In the genomic region with DNA sequence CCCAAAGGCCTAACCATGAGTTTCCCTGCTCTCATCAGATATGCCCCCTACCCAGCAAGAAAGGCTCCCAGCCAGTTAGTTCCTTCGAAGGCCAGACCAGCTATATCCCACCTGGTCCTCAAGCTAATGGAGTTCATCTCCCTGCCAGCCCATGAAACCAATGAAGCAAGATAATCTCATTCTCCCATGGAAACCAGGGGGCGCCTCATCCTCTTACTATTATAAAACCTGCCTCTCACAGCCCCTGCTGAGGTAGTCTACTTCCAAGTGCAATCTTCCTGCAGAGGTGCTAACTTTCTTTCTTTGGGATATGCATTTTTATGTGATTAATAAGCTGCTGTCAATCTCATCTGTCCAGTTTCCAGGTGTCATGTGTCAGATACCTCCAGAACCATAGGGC, we compare ENCODE assay signal across 13 cellular contexts. TPM values are rescaled to one million over a fixed set of nuclear protein-coding genes. Genes with fewer than 3 reads are reported as not detected.
DNase-seq lines count a peak whose midpoint lies in the region; ATAC-seq and TF ChIP-seq lines count a peak whose summit lies in the region.
"Had no signal": no experiment of that assay in that cellular context is flagged by ENCODE, and none has a peak within 500 bp of the region (broad histone marks: within the 10 kb centered on the region; RNA-seq: fewer than 3 reads in every experiment).

No MANE protein-coding gene starts in this region.

- H3K56ac ChIP-seq in H9 (ENCODE audit: insufficient read length, low read depth, low read length), result no peak overlapping the region

- no peaks in the 10 kb centered on the region for H3K4me1 ChIP-seq in H9 (ENCODE audit: insufficient read depth, low read length)
- no peaks in the 10 kb centered on the region for H3K4me1 ChIP-seq in endodermal cell (ENCODE audit: control insufficient read depth, insufficient read depth, low read length)
- peaks cover 9% of the 10 kb centered on the region for H3K4me1 ChIP-seq in lower lobe of right lung

- no peak overlapping the region for H3K27ac ChIP-seq in H9 (ENCODE audit: insufficient read length, low read depth, low read length)
- H3K27ac ChIP-seq in endodermal cell (ENCODE audit: low read depth, low read length), result no peak overlapping the region
- no peak overlapping the region for H3K27ac ChIP-seq in lower lobe of right lung

- H3K27me3 ChIP-seq in H9 (ENCODE audit: insufficient read depth, low read length) (no peaks in the 10 kb centered on the region), endodermal cell (ENCODE audit: control insufficient read depth, insufficient read depth, low read length, poor library complexity, severe bottlenecking) (no peaks in the 10 kb centered on the region), lower lobe of right lung (ENCODE audit: low read depth) (peaks cover 9% of the 10 kb centered on the region)

- ATAC-seq in lower lobe of right lung, result no peak

- H2BK20ac ChIP-seq in H9 (ENCODE audit: low read depth, low read length, poor library complexity, severe bottlenecking), result no peak overlapping the region

- H3K79me1 ChIP-seq in H9 (ENCODE audit: insufficient read depth, low read depth, low read length, poor library complexity, severe bottlenecking), result no peaks in the 10 kb centered on the region

- no peak overlapping the region for H4K8ac ChIP-seq in H9 (replicated peaks; ENCODE audit: insufficient read length, low read depth, low read length)

- H3K14ac ChIP-seq in H9 (ENCODE audit: insufficient read depth, low read length), result no peak overlapping the region

- no peak overlapping the region for H3K4me3 Mint-ChIP-seq in H9
- H3K4me3 Mint-ChIP-seq in endodermal cell, result no peak overlapping the region
- H3K4me3 Mint-ChIP-seq: CD4-positive, alpha-beta memory T cell had no signal

- no peak overlapping the region for H3K4me3 ChIP-seq in endodermal cell (ENCODE audit: low read length)
- H3K4me3 ChIP-seq in lower lobe of right lung, result no peak overlapping the region

- TF ChIP-seq CTCF in H9 (conservative IDR thresholded peaks at IDR 0.05), result peak; percentile 43; the same call in 2 of the 3 replicates
- peak; percentile 26 for TF ChIP-seq CTCF in endodermal cell (conservative IDR thresholded peaks at IDR 0.05)
- no peak for TF ChIP-seq CTCF in lower lobe of right lung (IDR thresholded peaks at IDR 0.05)

- no peak overlapping the region for H3T11ph ChIP-seq in H9 (ENCODE audit: low read length)

- H3K36me3 ChIP-seq in endodermal cell (ENCODE audit: control insufficient read depth, insufficient read depth, low read length) (no peaks in the 10 kb centered on the region), lower lobe of right lung (no peaks in the 10 kb centered on the region)

- H3K4me2 ChIP-seq in H9 (ENCODE audit: insufficient read depth, insufficient read length, low read length), result no peak overlapping the region

- H3K9ac ChIP-seq in H9 (ENCODE audit: extremely low read depth, insufficient read length, low read length) (no peak overlapping the region), endodermal cell (ENCODE audit: extremely low read depth, low read length, poor library complexity, severe bottlenecking) (no peak overlapping the region)

- H3K9me3 ChIP-seq in H9 (ENCODE audit: control insufficient read depth, low read depth, low read length) (peaks cover 13% of the 10 kb centered on the region), endodermal cell (ENCODE audit: control insufficient read depth, low read length) (peaks cover 29% of the 10 kb centered on the region), lower lobe of right lung (peaks cover 24% of the 10 kb centered on the region)

- H3K4ac ChIP-seq in H9 (ENCODE audit: low read depth, low read length), result no peak overlapping the region

- peak; percentile 13 for DNase-seq in NCI-H82 (lab: John Stamatoyannopoulos, UW)
- DNase-seq in NCI-H82 treated with DMSO at 0.1 percent for 48 hours (lab: John Stamatoyannopoulos, UW; ENCODE audit: unreplicated experiment), result no peak
- no peak for DNase-seq in H9
- DNase-seq in endodermal cell, result peak; percentile 49
- DNase-seq in activated effector memory CD4-positive, alpha-beta T cell treated with anti-CD3 and anti-CD28 coated beads, Interleukin-2, amount 50 U/mL, for 16 hours, result no peak
- no peak for DNase-seq in hippocampal formation (lab: John Stamatoyannopoulos, UW)
- no peak for DNase-seq in lower lobe of right lung
- DNase-seq: C1 segment of cervical spinal cord; Calu3; CD4-positive, alpha-beta memory T cell; COR-L47; DND-41; HCEC 1CT had no signal

- no peak overlapping the region for H3K23ac ChIP-seq in H9 (ENCODE audit: insufficient read length, low read depth, low read length)

- H3K79me2 ChIP-seq in H9 (ENCODE audit: insufficient read depth, low read length), result no peaks in the 10 kb centered on the region

- H4K20me1 ChIP-seq in H9 (ENCODE audit: control insufficient read depth, insufficient read depth, insufficient read length), result no peaks in the 10 kb centered on the region

- no peak overlapping the region for H4K5ac ChIP-seq in H9 (ENCODE audit: insufficient read length, low read depth, low read length)

- no peak overlapping the region for H2AFZ ChIP-seq in H9 (ENCODE audit: low read length)

- H2AK5ac ChIP-seq in H9 (ENCODE audit: insufficient read length, low read length), result no peak overlapping the region

- H2BK12ac ChIP-seq in H9 (ENCODE audit: insufficient read length, low read depth, low read length), result no peak overlapping the region

- no peak overlapping the region for H2BK5ac ChIP-seq in H9 (ENCODE audit: insufficient read length, low read length)

- intact Hi-C loops in lower lobe of right lung (cut with DNase I), result no loop called here

- no CpG with 5 or more reads among the region's 2 CpGs for whole genome bisulfite sequencing in H9 (ENCODE audit: extremely low coverage, insufficient read length, low lambda C conversion rate)
- WGBS in endodermal cell (ENCODE audit: insufficient coverage in 1 of 2, insufficient read length in 1 of 2), 2 experiments, result 79 to 88% methylated on average over 1 to 2 of the region's 2 CpGs

- H2BK120ac ChIP-seq in H9 (ENCODE audit: low read depth, low read length, poor library complexity, severe bottlenecking), result no peak overlapping the region

- peaks cover 48 to 66% of the 10 kb centered on the region in 2 experiments for H3K9me3 Mint-ChIP-seq in H9
- peaks cover 59% of the 10 kb centered on the region for H3K9me3 Mint-ChIP-seq in endodermal cell

- H4K91ac ChIP-seq in H9 (ENCODE audit: insufficient read length, low read depth, low read length), result no peak overlapping the region

- H3K27ac Mint-ChIP-seq in H9 (no peak overlapping the region; a peak in 1 of 7 replicates), endodermal cell (no peak overlapping the region)
- H3K27ac Mint-ChIP-seq: CD4-positive, alpha-beta memory T cell had no signal

- H2BK15ac ChIP-seq in H9 (ENCODE audit: low read depth, low read length), result no peak overlapping the region

- H3K4me1 Mint-ChIP-seq in H9 (peaks cover 0 to 7% of the 10 kb centered on the region in 2 experiments; a peak in 2 of 4 replicates), endodermal cell (peaks cover 6% of the 10 kb centered on the region)

- H3K36me3 Mint-ChIP-seq in H9 (ENCODE audit: insufficient read depth in 1 of 3, low read depth in 3 of 3) (peaks cover 7 to 12% (median 8%) of the 10 kb centered on the region in 3 experiments; a peak in 6 of 7 replicates), endodermal cell (ENCODE audit: low read depth) (peaks cover 4% of the 10 kb centered on the region)

- peaks cover 2% of the 10 kb centered on the region for H3K23me2 ChIP-seq in H9 (ENCODE audit: insufficient read length, low read depth, low read length, poor library complexity, severe bottlenecking)

- H3K18ac ChIP-seq in H9 (ENCODE audit: insufficient read length, low read depth, low read length), result no peak overlapping the region

- H3K27me3 Mint-ChIP-seq in H9 (ENCODE audit: low read depth) (peaks cover 6% of the 10 kb centered on the region; the same call in 1 of the 2 replicates), endodermal cell (ENCODE audit: insufficient read depth) (peaks cover 7% of the 10 kb centered on the region)

RNA-seq across cellular contexts. Expression of a gene that starts 34.0 kb away (rescaled TPM):
- total RNA-seq in H9 (2021), result 17.2 and 17.5 TPM in 2 replicates
- total RNA-seq in endodermal cell, result 10 to 100 TPM; 11.1 to 14.0 TPM
- polyA plus RNA-seq in endodermal cell (2013, experiment 1 of 2), result 5.9 TPM
- polyA plus RNA-seq in endodermal cell (2013, experiment 2 of 2), result 7.4 TPM
- 9.7 TPM for total RNA-seq in lower lobe of right lung

Comparison
In these comparisons a context has a peak if more than half of its experiments do, and no peak if none do; other contexts are left out.
1. DNase-seq: peak in NCI-H82 (single experiment) and endodermal cell (single experiment); none in NCI-H82 treated with DMSO at 0.1 percent for 48 hours (single experiment), H9 (single experiment), activated effector memory CD4-positive, alpha-beta T cell treated with anti-CD3 and anti-CD28 coated beads, Interleukin-2, amount 50 U/mL, for 16 hours (single experiment), hippocampal formation (0 of 2) and lower lobe of right lung (single experiment).